In genomic region chr12:48016373-48017020, GRCh38 we compare ENCODE assay signal across 1 cellular context.
TF ChIP-seq lines count a peak whose summit lies in the region.

No MANE protein-coding gene starts in this region.

TF ChIP-seq in HepG2, 621 proteins besides CTCF, POLR2A, EP300 and RAD21 (continued from another document):
- TF ChIP-seq, protein P1, sequence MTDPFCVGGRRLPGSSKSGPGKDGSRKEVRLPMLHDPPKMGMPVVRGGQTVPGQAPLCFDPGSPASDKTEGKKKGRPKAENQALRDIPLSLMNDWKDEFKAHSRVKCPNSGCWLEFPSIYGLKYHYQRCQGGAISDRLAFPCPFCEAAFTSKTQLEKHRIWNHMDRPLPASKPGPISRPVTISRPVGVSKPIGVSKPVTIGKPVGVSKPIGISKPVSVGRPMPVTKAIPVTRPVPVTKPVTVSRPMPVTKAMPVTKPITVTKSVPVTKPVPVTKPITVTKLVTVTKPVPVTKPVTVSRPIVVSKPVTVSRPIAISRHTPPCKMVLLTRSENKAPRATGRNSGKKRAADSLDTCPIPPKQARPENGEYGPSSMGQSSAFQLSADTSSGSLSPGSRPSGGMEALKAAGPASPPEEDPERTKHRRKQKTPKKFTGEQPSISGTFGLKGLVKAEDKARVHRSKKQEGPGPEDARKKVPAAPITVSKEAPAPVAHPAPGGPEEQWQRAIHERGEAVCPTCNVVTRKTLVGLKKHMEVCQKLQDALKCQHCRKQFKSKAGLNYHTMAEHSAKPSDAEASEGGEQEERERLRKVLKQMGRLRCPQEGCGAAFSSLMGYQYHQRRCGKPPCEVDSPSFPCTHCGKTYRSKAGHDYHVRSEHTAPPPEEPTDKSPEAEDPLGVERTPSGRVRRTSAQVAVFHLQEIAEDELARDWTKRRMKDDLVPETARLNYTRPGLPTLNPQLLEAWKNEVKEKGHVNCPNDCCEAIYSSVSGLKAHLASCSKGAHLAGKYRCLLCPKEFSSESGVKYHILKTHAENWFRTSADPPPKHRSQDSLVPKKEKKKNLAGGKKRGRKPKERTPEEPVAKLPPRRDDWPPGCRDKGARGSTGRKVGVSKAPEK (CRISPR knock-in tag; IDR thresholded peaks at IDR 0.05; ENCODE audit: borderline replicate concordance): no peak
- TF ChIP-seq TBP (CRISPR knock-in tag; IDR thresholded peaks at IDR 0.05) (no peak), POLR2AphosphoS5 (IDR thresholded peaks at IDR 0.05; ENCODE audit: low read depth, low read length) (no peak), RBM39 (IDR thresholded peaks at IDR 0.05; ENCODE audit: low read depth, low read length, poor library complexity, severe bottlenecking) (no peak), HMG20A (CRISPR knock-in tag; IDR thresholded peaks at IDR 0.05; ENCODE audit: borderline replicate concordance) (no peak)
